In the genomic region with DNA sequence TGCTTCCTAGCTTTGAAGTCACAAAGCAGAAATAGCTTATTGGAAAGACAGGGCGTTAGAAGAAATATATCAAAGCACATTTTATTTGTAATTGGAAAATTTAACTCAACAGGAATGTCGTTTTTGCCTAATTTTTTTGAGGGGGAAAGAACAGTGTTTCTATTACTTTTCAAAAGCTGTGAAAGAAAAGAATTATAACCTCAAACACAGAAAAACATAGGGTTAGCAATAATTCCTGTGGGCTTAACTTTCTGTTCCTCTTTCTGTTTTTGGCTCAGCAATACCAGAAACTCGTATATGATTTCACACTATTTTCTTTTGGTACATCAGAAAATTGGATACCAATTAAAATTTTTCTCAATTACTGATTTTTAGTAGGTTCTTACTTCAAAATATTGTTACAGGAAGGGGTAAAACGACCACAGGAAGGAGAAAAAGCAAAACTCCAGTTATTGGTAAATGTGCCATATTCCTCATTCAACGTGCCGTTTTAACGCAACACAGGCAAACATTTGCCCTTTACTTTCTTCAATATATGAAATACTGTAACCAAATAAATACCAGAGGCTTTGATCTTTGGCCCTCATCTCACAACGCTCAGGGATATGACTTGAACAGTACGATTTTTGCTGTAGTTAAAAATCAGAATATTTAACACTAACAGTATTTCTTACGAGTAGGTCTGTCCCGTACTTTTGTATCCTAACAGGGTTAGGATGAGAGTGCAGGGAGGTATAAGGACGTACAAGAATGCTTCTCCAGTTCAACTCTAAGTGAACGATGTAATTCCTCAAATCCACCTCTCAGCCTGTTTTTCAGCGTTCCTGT, we compare ENCODE assay signal across 1 cellular context.
A peak's percentile ranks its signal among the peaks of the same experiment; 100 is the strongest.
TF ChIP-seq lines count a peak whose summit lies in the region.

No MANE protein-coding gene starts in this region.

TF ChIP-seq in HepG2, 621 proteins besides CTCF, POLR2A, EP300 and RAD21 (continued from another document and continues in another):
- TF ChIP-seq ZNF367 (CRISPR knock-in tag; IDR thresholded peaks at IDR 0.05; ENCODE audit: borderline replicate concordance) (0 out of 2 replicates have a peak, but pooled peaks have one; percentile 2), ZFP36L2 (CRISPR knock-in tag; IDR thresholded peaks at IDR 0.05) (0 out of 2 replicates have a peak, but pooled peaks have one; percentile 73), ZNF720 (CRISPR knock-in tag; IDR thresholded peaks at IDR 0.05) (no peak), ZNF3 (CRISPR knock-in tag; IDR thresholded peaks at IDR 0.05) (no peak), ZNF224 (CRISPR knock-in tag; IDR thresholded peaks at IDR 0.05) (peak; percentile 8; the same call in 1 of the 2 replicates), ZNF317 (CRISPR knock-in tag; IDR thresholded peaks at IDR 0.05) (no peak), GABPB1 (CRISPR knock-in tag; IDR thresholded peaks at IDR 0.05) (no peak), MTF2 (CRISPR knock-in tag; IDR thresholded peaks at IDR 0.05; ENCODE audit: borderline replicate concordance) (peak; percentile 55; the same call in 1 of the 2 replicates), RELA (CRISPR knock-in tag; IDR thresholded peaks at IDR 0.05) (peak; percentile 25; the same call in 1 of the 2 replicates), ATF1 (CRISPR knock-in tag; IDR thresholded peaks at IDR 0.05) (no peak), KMT2B (CRISPR knock-in tag; IDR thresholded peaks at IDR 0.05) (no peak), NCOR1 (IDR thresholded peaks at IDR 0.05; ENCODE audit: borderline replicate concordance, low read length) (no peak), ZNF652 (CRISPR knock-in tag; IDR thresholded peaks at IDR 0.05; ENCODE audit: borderline replicate concordance, low read depth) (peak; percentile 39; the same call in 1 of the 2 replicates), ZNF33A (CRISPR knock-in tag; IDR thresholded peaks at IDR 0.05; ENCODE audit: borderline replicate concordance) (peak; percentile 9; the same call in 1 of the 2 replicates), ZNF335 (CRISPR knock-in tag; IDR thresholded peaks at IDR 0.05) (no peak), KLF13 (CRISPR knock-in tag; IDR thresholded peaks at IDR 0.05) (no peak), HIVEP1 (CRISPR knock-in tag; IDR thresholded peaks at IDR 0.05) (no peak), ZSCAN20 (CRISPR knock-in tag; IDR thresholded peaks at IDR 0.05; ENCODE audit: borderline replicate concordance) (0 out of 2 replicates have a peak, but pooled peaks have one; percentile 27)
- TF ChIP-seq, protein P1, sequence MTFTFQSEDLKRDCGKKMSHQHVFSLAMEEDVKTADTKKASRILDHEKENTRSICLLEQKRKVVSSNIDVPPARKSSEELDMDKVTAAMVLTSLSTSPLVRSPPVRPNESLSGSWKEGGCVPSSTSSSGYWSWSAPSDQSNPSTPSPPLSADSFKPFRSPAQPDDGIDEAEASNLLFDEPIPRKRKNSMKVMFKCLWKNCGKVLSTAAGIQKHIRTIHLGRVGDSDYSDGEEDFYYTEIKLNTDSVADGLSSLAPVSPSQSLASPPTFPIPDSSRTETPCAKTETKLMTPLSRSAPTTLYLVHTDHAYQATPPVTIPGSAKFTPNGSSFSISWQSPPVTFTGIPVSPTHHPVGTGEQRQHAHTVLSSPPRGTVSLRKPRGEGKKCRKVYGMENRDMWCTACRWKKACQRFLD (CRISPR knock-in tag; IDR thresholded peaks at IDR 0.05; ENCODE audit: borderline replicate concordance) = no peak
- TF ChIP-seq, protein P2, sequence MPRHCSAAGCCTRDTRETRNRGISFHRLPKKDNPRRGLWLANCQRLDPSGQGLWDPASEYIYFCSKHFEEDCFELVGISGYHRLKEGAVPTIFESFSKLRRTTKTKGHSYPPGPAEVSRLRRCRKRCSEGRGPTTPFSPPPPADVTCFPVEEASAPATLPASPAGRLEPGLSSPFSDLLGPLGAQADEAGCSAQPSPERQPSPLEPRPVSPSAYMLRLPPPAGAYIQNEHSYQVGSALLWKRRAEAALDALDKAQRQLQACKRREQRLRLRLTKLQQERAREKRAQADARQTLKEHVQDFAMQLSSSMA (CRISPR knock-in tag; IDR thresholded peaks at IDR 0.05) = no peak
- TF ChIP-seq, protein P3, sequence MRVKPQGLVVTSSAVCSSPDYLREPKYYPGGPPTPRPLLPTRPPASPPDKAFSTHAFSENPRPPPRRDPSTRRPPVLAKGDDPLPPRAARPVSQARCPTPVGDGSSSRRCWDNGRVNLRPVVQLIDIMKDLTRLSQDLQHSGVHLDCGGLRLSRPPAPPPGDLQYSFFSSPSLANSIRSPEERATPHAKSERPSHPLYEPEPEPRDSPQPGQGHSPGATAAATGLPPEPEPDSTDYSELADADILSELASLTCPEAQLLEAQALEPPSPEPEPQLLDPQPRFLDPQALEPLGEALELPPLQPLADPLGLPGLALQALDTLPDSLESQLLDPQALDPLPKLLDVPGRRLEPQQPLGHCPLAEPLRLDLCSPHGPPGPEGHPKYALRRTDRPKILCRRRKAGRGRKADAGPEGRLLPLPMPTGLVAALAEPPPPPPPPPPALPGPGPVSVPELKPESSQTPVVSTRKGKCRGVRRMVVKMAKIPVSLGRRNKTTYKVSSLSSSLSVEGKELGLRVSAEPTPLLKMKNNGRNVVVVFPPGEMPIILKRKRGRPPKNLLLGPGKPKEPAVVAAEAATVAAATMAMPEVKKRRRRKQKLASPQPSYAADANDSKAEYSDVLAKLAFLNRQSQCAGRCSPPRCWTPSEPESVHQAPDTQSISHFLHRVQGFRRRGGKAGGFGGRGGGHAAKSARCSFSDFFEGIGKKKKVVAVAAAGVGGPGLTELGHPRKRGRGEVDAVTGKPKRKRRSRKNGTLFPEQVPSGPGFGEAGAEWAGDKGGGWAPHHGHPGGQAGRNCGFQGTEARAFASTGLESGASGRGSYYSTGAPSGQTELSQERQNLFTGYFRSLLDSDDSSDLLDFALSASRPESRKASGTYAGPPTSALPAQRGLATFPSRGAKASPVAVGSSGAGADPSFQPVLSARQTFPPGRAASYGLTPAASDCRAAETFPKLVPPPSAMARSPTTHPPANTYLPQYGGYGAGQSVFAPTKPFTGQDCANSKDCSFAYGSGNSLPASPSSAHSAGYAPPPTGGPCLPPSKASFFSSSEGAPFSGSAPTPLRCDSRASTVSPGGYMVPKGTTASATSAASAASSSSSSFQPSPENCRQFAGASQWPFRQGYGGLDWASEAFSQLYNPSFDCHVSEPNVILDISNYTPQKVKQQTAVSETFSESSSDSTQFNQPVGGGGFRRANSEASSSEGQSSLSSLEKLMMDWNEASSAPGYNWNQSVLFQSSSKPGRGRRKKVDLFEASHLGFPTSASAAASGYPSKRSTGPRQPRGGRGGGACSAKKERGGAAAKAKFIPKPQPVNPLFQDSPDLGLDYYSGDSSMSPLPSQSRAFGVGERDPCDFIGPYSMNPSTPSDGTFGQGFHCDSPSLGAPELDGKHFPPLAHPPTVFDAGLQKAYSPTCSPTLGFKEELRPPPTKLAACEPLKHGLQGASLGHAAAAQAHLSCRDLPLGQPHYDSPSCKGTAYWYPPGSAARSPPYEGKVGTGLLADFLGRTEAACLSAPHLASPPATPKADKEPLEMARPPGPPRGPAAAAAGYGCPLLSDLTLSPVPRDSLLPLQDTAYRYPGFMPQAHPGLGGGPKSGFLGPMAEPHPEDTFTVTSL (CRISPR knock-in tag; IDR thresholded peaks at IDR 0.05; ENCODE audit: borderline replicate concordance) = no peak
- TF ChIP-seq, protein P4, sequence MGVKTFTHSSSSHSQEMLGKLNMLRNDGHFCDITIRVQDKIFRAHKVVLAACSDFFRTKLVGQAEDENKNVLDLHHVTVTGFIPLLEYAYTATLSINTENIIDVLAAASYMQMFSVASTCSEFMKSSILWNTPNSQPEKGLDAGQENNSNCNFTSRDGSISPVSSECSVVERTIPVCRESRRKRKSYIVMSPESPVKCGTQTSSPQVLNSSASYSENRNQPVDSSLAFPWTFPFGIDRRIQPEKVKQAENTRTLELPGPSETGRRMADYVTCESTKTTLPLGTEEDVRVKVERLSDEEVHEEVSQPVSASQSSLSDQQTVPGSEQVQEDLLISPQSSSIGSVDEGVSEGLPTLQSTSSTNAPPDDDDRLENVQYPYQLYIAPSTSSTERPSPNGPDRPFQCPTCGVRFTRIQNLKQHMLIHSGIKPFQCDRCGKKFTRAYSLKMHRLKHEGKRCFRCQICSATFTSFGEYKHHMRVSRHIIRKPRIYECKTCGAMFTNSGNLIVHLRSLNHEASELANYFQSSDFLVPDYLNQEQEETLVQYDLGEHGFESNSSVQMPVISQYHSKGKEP (CRISPR knock-in tag; IDR thresholded peaks at IDR 0.05) = peak; percentile 28; the same call in 1 of the 2 replicates
- TF ChIP-seq, protein P5, sequence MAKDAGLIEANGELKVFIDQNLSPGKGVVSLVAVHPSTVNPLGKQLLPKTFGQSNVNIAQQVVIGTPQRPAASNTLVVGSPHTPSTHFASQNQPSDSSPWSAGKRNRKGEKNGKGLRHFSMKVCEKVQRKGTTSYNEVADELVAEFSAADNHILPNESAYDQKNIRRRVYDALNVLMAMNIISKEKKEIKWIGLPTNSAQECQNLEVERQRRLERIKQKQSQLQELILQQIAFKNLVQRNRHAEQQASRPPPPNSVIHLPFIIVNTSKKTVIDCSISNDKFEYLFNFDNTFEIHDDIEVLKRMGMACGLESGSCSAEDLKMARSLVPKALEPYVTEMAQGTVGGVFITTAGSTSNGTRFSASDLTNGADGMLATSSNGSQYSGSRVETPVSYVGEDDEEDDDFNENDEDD (CRISPR knock-in tag; IDR thresholded peaks at IDR 0.05; ENCODE audit: borderline replicate concordance) = peak; percentile 27; the same call in 1 of the 2 replicates
- TF ChIP-seq, protein P6, sequence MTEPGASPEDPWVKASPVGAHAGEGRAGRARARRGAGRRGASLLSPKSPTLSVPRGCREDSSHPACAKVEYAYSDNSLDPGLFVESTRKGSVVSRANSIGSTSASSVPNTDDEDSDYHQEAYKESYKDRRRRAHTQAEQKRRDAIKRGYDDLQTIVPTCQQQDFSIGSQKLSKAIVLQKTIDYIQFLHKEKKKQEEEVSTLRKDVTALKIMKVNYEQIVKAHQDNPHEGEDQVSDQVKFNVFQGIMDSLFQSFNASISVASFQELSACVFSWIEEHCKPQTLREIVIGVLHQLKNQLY (CRISPR knock-in tag; IDR thresholded peaks at IDR 0.05) = 0 out of 2 replicates have a peak, but pooled peaks have one; percentile 7
- TF ChIP-seq, protein P7, sequence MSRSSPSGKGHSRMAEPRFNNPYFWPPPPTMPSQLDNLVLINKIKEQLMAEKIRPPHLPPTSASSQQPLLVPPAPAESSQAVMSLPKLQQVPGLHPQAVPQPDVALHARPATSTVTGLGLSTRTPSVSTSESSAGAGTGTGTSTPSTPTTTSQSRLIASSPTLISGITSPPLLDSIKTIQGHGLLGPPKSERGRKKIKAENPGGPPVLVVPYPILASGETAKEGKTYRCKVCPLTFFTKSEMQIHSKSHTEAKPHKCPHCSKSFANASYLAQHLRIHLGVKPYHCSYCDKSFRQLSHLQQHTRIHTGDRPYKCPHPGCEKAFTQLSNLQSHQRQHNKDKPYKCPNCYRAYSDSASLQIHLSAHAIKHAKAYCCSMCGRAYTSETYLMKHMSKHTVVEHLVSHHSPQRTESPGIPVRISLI (CRISPR knock-in tag; IDR thresholded peaks at IDR 0.05; ENCODE audit: borderline replicate concordance) = 0 out of 2 replicates have a peak, but pooled peaks have one; percentile 9
- TF ChIP-seq, protein P8, sequence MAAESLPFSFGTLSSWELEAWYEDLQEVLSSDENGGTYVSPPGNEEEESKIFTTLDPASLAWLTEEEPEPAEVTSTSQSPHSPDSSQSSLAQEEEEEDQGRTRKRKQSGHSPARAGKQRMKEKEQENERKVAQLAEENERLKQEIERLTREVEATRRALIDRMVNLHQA (CRISPR knock-in tag; IDR thresholded peaks at IDR 0.05) = 0 out of 2 replicates have a peak, but pooled peaks have one; percentile 27
- TF ChIP-seq, protein P9, sequence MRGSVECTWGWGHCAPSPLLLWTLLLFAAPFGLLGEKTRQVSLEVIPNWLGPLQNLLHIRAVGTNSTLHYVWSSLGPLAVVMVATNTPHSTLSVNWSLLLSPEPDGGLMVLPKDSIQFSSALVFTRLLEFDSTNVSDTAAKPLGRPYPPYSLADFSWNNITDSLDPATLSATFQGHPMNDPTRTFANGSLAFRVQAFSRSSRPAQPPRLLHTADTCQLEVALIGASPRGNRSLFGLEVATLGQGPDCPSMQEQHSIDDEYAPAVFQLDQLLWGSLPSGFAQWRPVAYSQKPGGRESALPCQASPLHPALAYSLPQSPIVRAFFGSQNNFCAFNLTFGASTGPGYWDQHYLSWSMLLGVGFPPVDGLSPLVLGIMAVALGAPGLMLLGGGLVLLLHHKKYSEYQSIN (CRISPR knock-in tag; IDR thresholded peaks at IDR 0.05; ENCODE audit: borderline replicate concordance) = no peak
- TF ChIP-seq, protein P10, sequence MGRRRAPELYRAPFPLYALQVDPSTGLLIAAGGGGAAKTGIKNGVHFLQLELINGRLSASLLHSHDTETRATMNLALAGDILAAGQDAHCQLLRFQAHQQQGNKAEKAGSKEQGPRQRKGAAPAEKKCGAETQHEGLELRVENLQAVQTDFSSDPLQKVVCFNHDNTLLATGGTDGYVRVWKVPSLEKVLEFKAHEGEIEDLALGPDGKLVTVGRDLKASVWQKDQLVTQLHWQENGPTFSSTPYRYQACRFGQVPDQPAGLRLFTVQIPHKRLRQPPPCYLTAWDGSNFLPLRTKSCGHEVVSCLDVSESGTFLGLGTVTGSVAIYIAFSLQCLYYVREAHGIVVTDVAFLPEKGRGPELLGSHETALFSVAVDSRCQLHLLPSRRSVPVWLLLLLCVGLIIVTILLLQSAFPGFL (CRISPR knock-in tag; IDR thresholded peaks at IDR 0.05) = 0 out of 2 replicates have a peak, but pooled peaks have one; percentile 46
